ENCODE assay signal across 8 cellular contexts in the genomic region with DNA sequence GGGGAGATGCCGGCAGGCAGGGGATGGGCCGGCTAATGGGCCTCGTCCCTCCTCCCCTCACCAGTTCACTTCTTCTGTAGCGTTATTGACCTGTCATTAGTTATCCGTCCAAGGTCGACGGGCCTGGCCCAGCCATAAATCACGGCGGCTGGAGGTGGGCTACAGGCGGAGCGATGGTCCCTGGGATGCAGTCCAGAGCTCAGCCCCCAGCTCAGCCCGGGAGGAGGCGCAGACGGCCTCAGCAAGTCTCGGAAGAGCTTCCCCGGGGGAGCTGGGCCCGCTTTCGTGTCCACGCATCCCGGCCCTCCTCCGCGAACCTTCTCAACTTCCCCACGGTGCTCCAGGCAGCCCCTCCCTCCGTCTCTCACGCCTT. TPM values are rescaled to one million over a fixed set of nuclear protein-coding genes. Genes with fewer than 3 reads are reported as not detected.
DNase-seq lines count a peak whose midpoint lies in the region; ATAC-seq and TF ChIP-seq lines count a peak whose summit lies in the region.

No MANE protein-coding gene starts in this region.

- no peak overlapping the region for H4K5ac ChIP-seq in H9 (ENCODE audit: insufficient read length, low read depth, low read length)

- H3K27me3 ChIP-seq in H9 (ENCODE audit: insufficient read depth, low read length) (peaks cover 14% of the 10 kb centered on the region; the same call in 1 of the 2 replicates), MG63 (no peaks in the 10 kb centered on the region)

- H3K79me1 ChIP-seq in H9 (ENCODE audit: insufficient read depth, low read depth, low read length, poor library complexity, severe bottlenecking) = no peaks in the 10 kb centered on the region

- H4K20me1 ChIP-seq in H9 (ENCODE audit: control insufficient read depth, insufficient read depth, insufficient read length) = no peaks in the 10 kb centered on the region

- H3K79me2 ChIP-seq in H9 (ENCODE audit: insufficient read depth, low read length) = no peaks in the 10 kb centered on the region

- H4K8ac ChIP-seq in H9 (replicated peaks; ENCODE audit: insufficient read length, low read depth, low read length) = no peak overlapping the region

- no peak overlapping the region for H2BK12ac ChIP-seq in H9 (ENCODE audit: insufficient read length, low read depth, low read length)

- no peak overlapping the region for H3K27ac Mint-ChIP-seq in H9

- H3K27ac ChIP-seq in H9 (ENCODE audit: insufficient read length, low read depth, low read length) = no peak overlapping the region

- no peak overlapping the region for H4K91ac ChIP-seq in H9 (ENCODE audit: insufficient read length, low read depth, low read length)

- H3K4me3 ChIP-seq in fibroblast of villous mesenchyme (ENCODE audit: low read depth, low read length) (peak overlapping the region; percentile 70), MG63 (no peak overlapping the region; the same call in 1 of the 2 replicates)

- no peaks in the 10 kb centered on the region for H3K36me3 ChIP-seq in MG63

- no peak overlapping the region for H2BK15ac ChIP-seq in H9 (ENCODE audit: low read depth, low read length)

- intact Hi-C loops in sciatic nerve (cut with DNase I) = no loop called here

- H3K9me3 ChIP-seq in H9 (ENCODE audit: control insufficient read depth, low read depth, low read length) (no peaks in the 10 kb centered on the region), MG63 (peaks cover 4% of the 10 kb centered on the region)

- no peak overlapping the region for H3T11ph ChIP-seq in H9 (ENCODE audit: low read length)

- no peak overlapping the region for H2BK120ac ChIP-seq in H9 (ENCODE audit: low read depth, low read length, poor library complexity, severe bottlenecking)

- H3K56ac ChIP-seq in H9 (ENCODE audit: insufficient read length, low read depth, low read length) = no peak overlapping the region

- peak overlapping the region; percentile 82 for H3K4me2 ChIP-seq in H9 (ENCODE audit: insufficient read depth, insufficient read length, low read length)

- H3K4me3 Mint-ChIP-seq in H9 = peak overlapping the region; percentile 68 to 83

- peak; percentile 3 for ATAC-seq in sciatic nerve

- H3K9ac ChIP-seq in H9 (ENCODE audit: extremely low read depth, insufficient read length, low read length) = no peak overlapping the region

- H3K23me2 ChIP-seq in H9 (ENCODE audit: insufficient read length, low read depth, low read length, poor library complexity, severe bottlenecking) = peaks cover 16% of the 10 kb centered on the region

- H3K4me1 ChIP-seq in H9 (ENCODE audit: insufficient read depth, low read length) = no peaks in the 10 kb centered on the region

- H3K14ac ChIP-seq in H9 (ENCODE audit: insufficient read depth, low read length) = no peak overlapping the region

- peaks cover 31 to 37% of the 10 kb centered on the region in 2 experiments for H3K4me1 Mint-ChIP-seq in H9

- no peak for TF ChIP-seq CTCF in H9 (conservative IDR thresholded peaks at IDR 0.05)
- TF ChIP-seq CTCF in fibroblast of villous mesenchyme (IDR thresholded peaks at IDR 0.05; ENCODE audit: insufficient read depth, low read depth, low read length) = no peak

- no peaks in the 10 kb centered on the region; a peak in 1 of 7 replicates for H3K36me3 Mint-ChIP-seq in H9 (ENCODE audit: insufficient read depth in 1 of 3, low read depth in 3 of 3)

- H3K27me3 Mint-ChIP-seq in H9 (ENCODE audit: low read depth) = peaks cover 88% of the 10 kb centered on the region

- DNase-seq in H9 (no peak), SK-N-DZ (ENCODE audit: low spot score) (peak; percentile 73), fibroblast of villous mesenchyme (ENCODE audit: low read depth) (no peak), sciatic nerve (ENCODE audit: low spot score) (peak; percentile 61), MG63 (no peak), GM03348 (ENCODE audit: low spot score) (no peak), superior temporal gyrus (ENCODE audit: extremely low spot score) (no peak)
- no peak for DNase-seq in NK-92 treated with Interleukin-12 subunit alpha and Interleukin-12 subunit beta, amount 100 ng/mL, for 24 hours (lab: John Stamatoyannopoulos, UW)

- no peak overlapping the region for H3K23ac ChIP-seq in H9 (ENCODE audit: insufficient read length, low read depth, low read length)

- H2AFZ ChIP-seq in H9 (ENCODE audit: low read length) = no peak overlapping the region

- H2AK5ac ChIP-seq in H9 (ENCODE audit: insufficient read length, low read length) = no peak overlapping the region

- WGBS in H9 (ENCODE audit: extremely low coverage, insufficient read length, low lambda C conversion rate) = no CpG with 5 or more reads among the region's 25 CpGs

- H3K4ac ChIP-seq in H9 (ENCODE audit: low read depth, low read length) = no peak overlapping the region

- no peak overlapping the region for H2BK20ac ChIP-seq in H9 (ENCODE audit: low read depth, low read length, poor library complexity, severe bottlenecking)

- H3K18ac ChIP-seq in H9 (ENCODE audit: insufficient read length, low read depth, low read length) = no peak overlapping the region

- H2BK5ac ChIP-seq in H9 (ENCODE audit: insufficient read length, low read length) = no peak overlapping the region

- H3K9me3 Mint-ChIP-seq in H9 = no peaks in the 10 kb centered on the region; a peak in 2 of 5 replicates

RNA-seq across cellular contexts. Expression of a gene that starts 18.6 kb away (rescaled TPM):
- total RNA-seq in H9 (2021) = 30.4 and 30.8 TPM in 2 replicates
- polyA plus RNA-seq in SK-N-DZ (2014; cell fraction: cytosol; rRNA removed) = 13.1 and 19.5 TPM in 2 replicates
- 32.9 and 44.4 TPM in 2 replicates for polyA plus RNA-seq in SK-N-DZ (2014; cell fraction: nucleus; rRNA removed)
- total RNA-seq in fibroblast of villous mesenchyme = 8.2 and 9.3 TPM in 2 replicates
- total RNA-seq in sciatic nerve = 37.1 TPM
- total RNA-seq in MG63 (2014; rRNA removed; shearing (Covaris generic); ENCODE audit: low replicate concordance) = 20.1 and 20.3 TPM in 2 replicates

RNA-seq across cellular contexts. Expression of a gene that starts 18.7 kb away (rescaled TPM):
- total RNA-seq in H9 (2021) (20.7 and 21.8 TPM in 2 replicates), fibroblast of villous mesenchyme (30.9 and 34.1 TPM in 2 replicates), sciatic nerve (9.1 TPM)
- 59.7 and 66.7 TPM in 2 replicates for polyA plus RNA-seq in SK-N-DZ (2014; cell fraction: cytosol; rRNA removed)
- 31.6 and 34.6 TPM in 2 replicates for polyA plus RNA-seq in SK-N-DZ (2014; cell fraction: nucleus; rRNA removed)
- 46.3 and 64.2 TPM in 2 replicates for total RNA-seq in MG63 (2014; rRNA removed; shearing (Covaris generic); ENCODE audit: low replicate concordance)

Comparison
In these comparisons a context has a peak if more than half of its experiments do, and no peak if none do; other contexts are left out.
1. DNase-seq: peak in SK-N-DZ (single experiment) and sciatic nerve (single experiment); none in H9 (single experiment), fibroblast of villous mesenchyme (single experiment), MG63 (single experiment), GM03348 (single experiment), superior temporal gyrus (single experiment) and NK-92 treated with Interleukin-12 subunit alpha and Interleukin-12 subunit beta, amount 100 ng/mL, for 24 hours (single experiment).